18 cellular contexts compared by ENCODE assay signal in genomic region chr4:4412661-4413372, GRCh38. TPM values are rescaled to one million over a fixed set of nuclear protein-coding genes. Genes with fewer than 3 reads are reported as not detected.
DNase-seq lines count a peak whose midpoint lies in the region; ATAC-seq and TF ChIP-seq lines count a peak whose summit lies in the region.
"Had no signal": no experiment of that assay in that cellular context is flagged by ENCODE, and none has a peak within 500 bp of the region (broad histone marks: within the 10 kb centered on the region; RNA-seq: fewer than 3 reads in every experiment).

No MANE protein-coding gene starts in this region.

- H3K27me3 Mint-ChIP-seq in nephron (ENCODE audit: low read depth), result peaks cover 13% of the 10 kb centered on the region
- H3K27me3 Mint-ChIP-seq in MCF 10A (ENCODE audit: insufficient read depth, unreplicated experiment), result no peaks in the 10 kb centered on the region
- H3K27me3 Mint-ChIP-seq: CD4-positive, alpha-beta memory T cell had no signal

- H3K4me3 Mint-ChIP-seq in nephron, result no peak overlapping the region
- H3K4me3 Mint-ChIP-seq in stimulated activated effector memory CD8-positive, alpha-beta T cell treated with anti-CD3 and anti-CD28 coated beads, Interleukin-12 subunit alpha, Interleukin-12 subunit beta, amount 100 ng/mL, for 72 hours, result no peak overlapping the region
- H3K4me3 Mint-ChIP-seq in MCF 10A (ENCODE audit: unreplicated experiment), result no peak overlapping the region
- H3K4me3 Mint-ChIP-seq: CD4-positive, alpha-beta memory T cell had no signal

- DNase-seq in activated naive CD4-positive, alpha-beta T cell treated with anti-CD3 and anti-CD28 coated beads, Interleukin-2, amount 50 U/mL, for 72 hours (ENCODE audit: low spot score in 2 of 2), result no peak
- no peak for DNase-seq in activated naive CD4-positive, alpha-beta T cell treated with anti-CD3 and anti-CD28 coated beads, Interleukin-2, amount 50 U/mL, for 16 hours
- no peak for DNase-seq in stimulated activated effector memory CD8-positive, alpha-beta T cell treated with anti-CD3 and anti-CD28 coated beads, Interleukin-12 subunit alpha, Interleukin-12 subunit beta, amount 100 ng/mL, for 72 hours (ENCODE audit: low spot score in 2 of 2)
- DNase-seq in MCF 10A (ENCODE audit: unreplicated experiment), result no peak
- DNase-seq in NK-92 treated with Interleukin-12 subunit alpha and Interleukin-12 subunit beta, amount 100 ng/mL, for 24 hours (lab: John Stamatoyannopoulos, UW), result no peak
- DNase-seq: Calu3; CD4-positive, alpha-beta memory T cell; H7; KG1; MV-4-11; NCI-H187; NCI-H226 had no signal

- peak overlapping the region; percentile 8 to 19 for H3K27ac Mint-ChIP-seq in activated naive CD4-positive, alpha-beta T cell treated with anti-CD3 and anti-CD28 coated beads, Interleukin-2, amount 50 U/mL, for 72 hours
- H3K27ac Mint-ChIP-seq in nephron, result peak overlapping the region; percentile 21 to 35 (median 27)
- H3K27ac Mint-ChIP-seq in stimulated activated effector memory CD8-positive, alpha-beta T cell treated with anti-CD3 and anti-CD28 coated beads, Interleukin-12 subunit alpha, Interleukin-12 subunit beta, amount 100 ng/mL, for 72 hours, result peak overlapping the region; percentile 80
- H3K27ac Mint-ChIP-seq in MCF 10A (ENCODE audit: low read depth, unreplicated experiment), result no peak overlapping the region

- CTCF ChIA-PET in MCF 10A (lab: Yijun Ruan, JAX), result interaction anchor here (0.6 to 1.4 kb wide), 4 partner anchors 13 to 1922 kb away, joined by 3 to 7 read pairs (median 4); no protein-coding TSS in a partner anchor

- POLR2A ChIA-PET in MCF 10A (lab: Yijun Ruan, JAX), result no interaction called here

- H3K9me3 Mint-ChIP-seq in activated naive CD4-positive, alpha-beta T cell treated with anti-CD3 and anti-CD28 coated beads, Interleukin-2, amount 50 U/mL, for 72 hours, result peaks cover 0 to 5% of the 10 kb centered on the region in 2 donors
- no peaks in the 10 kb centered on the region for H3K9me3 Mint-ChIP-seq in nephron
- no peaks in the 10 kb centered on the region for H3K9me3 Mint-ChIP-seq in stimulated activated effector memory CD8-positive, alpha-beta T cell treated with anti-CD3 and anti-CD28 coated beads, Interleukin-12 subunit alpha, Interleukin-12 subunit beta, amount 100 ng/mL, for 72 hours
- H3K9me3 Mint-ChIP-seq in MCF 10A (ENCODE audit: unreplicated experiment), result no peaks in the 10 kb centered on the region

- TF ChIP-seq CTCF in nephron (IDR thresholded peaks at IDR 0.05; ENCODE audit: unreplicated experiment in 3 of 3), result no peak
- TF ChIP-seq CTCF in MCF 10A (IDR thresholded peaks at IDR 0.05; ENCODE audit: unreplicated experiment), result no peak

- peak overlapping the region; percentile 10 for H3K27ac ChIP-seq in cingulate gyrus (ENCODE audit: low read depth, low read length)
- H3K27ac ChIP-seq: BLaER1, SJCRH30 had no signal

- intact Hi-C loops in MCF 10A (cut with micrococcal nuclease), result no loop called here

- no peak for ATAC-seq in activated naive CD4-positive, alpha-beta T cell treated with anti-CD3 and anti-CD28 coated beads, Interleukin-2, amount 50 U/mL, for 72 hours
- no peak for ATAC-seq in stimulated activated effector memory CD8-positive, alpha-beta T cell treated with anti-CD3 and anti-CD28 coated beads, Interleukin-12 subunit alpha, Interleukin-12 subunit beta, amount 100 ng/mL, for 72 hours
- no peak for ATAC-seq in GM19463 (IDR thresholded peaks at IDR 0.05; ENCODE audit: unreplicated experiment)

- H3K36me3 Mint-ChIP-seq in activated naive CD4-positive, alpha-beta T cell treated with anti-CD3 and anti-CD28 coated beads, Interleukin-2, amount 50 U/mL, for 72 hours, result peaks cover 7 to 9% of the 10 kb centered on the region in 2 donors
- peaks cover 15% of the 10 kb centered on the region for H3K36me3 Mint-ChIP-seq in nephron (ENCODE audit: low read depth)
- H3K36me3 Mint-ChIP-seq in stimulated activated effector memory CD8-positive, alpha-beta T cell treated with anti-CD3 and anti-CD28 coated beads, Interleukin-12 subunit alpha, Interleukin-12 subunit beta, amount 100 ng/mL, for 72 hours, result peaks cover 29% of the 10 kb centered on the region
- H3K36me3 Mint-ChIP-seq in MCF 10A (ENCODE audit: insufficient read depth, unreplicated experiment), result no peaks in the 10 kb centered on the region

- BruUV-seq in MCF 10A (replicated peaks; lab: Mats Ljungman, UMichigan), result no TSS peak

- H3K4me1 Mint-ChIP-seq in nephron (peaks cover 13% of the 10 kb centered on the region), MCF 10A (ENCODE audit: insufficient read depth, unreplicated experiment) (no peaks in the 10 kb centered on the region)
- no peaks in the 10 kb centered on the region for H3K4me1 Mint-ChIP-seq in stimulated activated effector memory CD8-positive, alpha-beta T cell treated with anti-CD3 and anti-CD28 coated beads, Interleukin-12 subunit alpha, Interleukin-12 subunit beta, amount 100 ng/mL, for 72 hours

RNA-seq across cellular contexts. Expression of gene NSG1, which starts 25.9 kb away (rescaled TPM):
- total RNA-seq in activated naive CD4-positive, alpha-beta T cell treated with anti-CD3 and anti-CD28 coated beads, Interleukin-2, amount 50 U/mL, for 72 hours, result under 1 TPM; 0.25 to 0.91 TPM
- total RNA-seq in MCF 10A (2022), result 6.7 and 8.6 TPM in 2 replicates
- total RNA-seq: Calu3, HT-29, SJCRH30 had no signal
